2 cellular contexts compared by ENCODE assay signal in genomic region chr11:33376331-33377099, GRCh38.
TF ChIP-seq lines count a peak whose summit lies in the region.

No MANE protein-coding gene starts in this region.

TF ChIP-seq in HEK293, 187 proteins besides CTCF, POLR2A, EP300 and RAD21 (continued from another document and continues in another):
- TF ChIP-seq, protein P1, sequence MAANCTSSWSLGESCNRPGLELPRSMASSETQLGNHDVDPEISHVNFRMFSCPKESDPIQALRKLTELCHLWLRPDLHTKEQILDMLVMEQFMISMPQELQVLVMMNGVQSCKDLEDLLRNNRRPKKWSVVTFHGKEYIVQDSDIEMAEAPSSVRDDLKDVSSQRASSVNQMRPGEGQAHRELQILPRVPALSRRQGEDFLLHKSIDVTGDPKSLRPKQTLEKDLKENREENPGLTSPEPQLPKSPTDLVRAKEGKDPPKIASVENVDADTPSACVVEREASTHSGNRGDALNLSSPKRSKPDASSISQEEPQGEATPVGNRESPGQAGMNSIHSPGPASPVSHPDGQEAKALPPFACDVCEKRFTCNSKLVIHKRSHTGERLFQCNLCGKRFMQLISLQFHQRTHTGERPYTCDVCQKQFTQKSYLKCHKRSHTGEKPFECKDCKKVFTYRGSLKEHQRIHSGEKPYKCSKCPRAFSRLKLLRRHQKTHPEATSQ (tag by site-specific recombination; IDR thresholded peaks at IDR 0.05), result no peak
- TF ChIP-seq ZNF626 (tag by site-specific recombination; IDR thresholded peaks at IDR 0.05) (no peak), ZNF544 (tag by site-specific recombination; IDR thresholded peaks at IDR 0.05) (no peak), MYNN (tag by site-specific recombination; IDR thresholded peaks at IDR 0.05; ENCODE audit: borderline replicate concordance) (no peak), ZBTB21 (tag by site-specific recombination; IDR thresholded peaks at IDR 0.05) (no peak), ZNF335 (tag by site-specific recombination; conservative IDR thresholded peaks at IDR 0.05) (peak; percentile 39; the same call in 1 of the 2 replicates), ZNF184 (tag by site-specific recombination; IDR thresholded peaks at IDR 0.05) (no peak), ZBTB8A (tag by site-specific recombination; IDR thresholded peaks at IDR 0.05) (no peak), ZNF175 (tag by site-specific recombination; IDR thresholded peaks at IDR 0.05) (no peak), IKZF3 (tag by site-specific recombination; IDR thresholded peaks at IDR 0.05) (no peak), ZNF302 (tag by site-specific recombination; IDR thresholded peaks at IDR 0.05; ENCODE audit: low read depth) (no peak), KLF10 (tag by site-specific recombination; IDR thresholded peaks at IDR 0.05) (no peak), ZNF558 (tag by site-specific recombination; IDR thresholded peaks at IDR 0.05) (no peak), ZNF660 (tag by site-specific recombination; IDR thresholded peaks at IDR 0.05) (no peak), ZNF133 (tag by site-specific recombination; IDR thresholded peaks at IDR 0.05) (no peak), ZNF211 (tag by site-specific recombination; IDR thresholded peaks at IDR 0.05; ENCODE audit: low read depth) (no peak), ZNF24 (tag by site-specific recombination; IDR thresholded peaks at IDR 0.05) (no peak), ZNF37A (tag by site-specific recombination; IDR thresholded peaks at IDR 0.05) (no peak), ZNF391 (tag by site-specific recombination; IDR thresholded peaks at IDR 0.05; ENCODE audit: borderline replicate concordance, low read depth) (no peak), TSHZ1 (tag by site-specific recombination; IDR thresholded peaks at IDR 0.05; ENCODE audit: borderline replicate concordance) (no peak), REPIN1 (tag by site-specific recombination; IDR thresholded peaks at IDR 0.05; ENCODE audit: low read depth) (no peak), BCL11A (tag by site-specific recombination; IDR thresholded peaks at IDR 0.05; ENCODE audit: low read depth) (no peak), ZNF610 (tag by site-specific recombination; IDR thresholded peaks at IDR 0.05; ENCODE audit: borderline replicate concordance) (no peak), ZNF624 (tag by site-specific recombination; IDR thresholded peaks at IDR 0.05) (no peak), AEBP2 (tag by site-specific recombination; IDR thresholded peaks at IDR 0.05; ENCODE audit: borderline replicate concordance) (no peak)
- TF ChIP-seq, protein P2, sequence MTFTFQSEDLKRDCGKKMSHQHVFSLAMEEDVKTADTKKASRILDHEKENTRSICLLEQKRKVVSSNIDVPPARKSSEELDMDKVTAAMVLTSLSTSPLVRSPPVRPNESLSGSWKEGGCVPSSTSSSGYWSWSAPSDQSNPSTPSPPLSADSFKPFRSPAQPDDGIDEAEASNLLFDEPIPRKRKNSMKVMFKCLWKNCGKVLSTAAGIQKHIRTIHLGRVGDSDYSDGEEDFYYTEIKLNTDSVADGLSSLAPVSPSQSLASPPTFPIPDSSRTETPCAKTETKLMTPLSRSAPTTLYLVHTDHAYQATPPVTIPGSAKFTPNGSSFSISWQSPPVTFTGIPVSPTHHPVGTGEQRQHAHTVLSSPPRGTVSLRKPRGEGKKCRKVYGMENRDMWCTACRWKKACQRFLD (tag by site-specific recombination; IDR thresholded peaks at IDR 0.05), result no peak

TF ChIP-seq in HepG2, 621 proteins besides CTCF, POLR2A, EP300 and RAD21 (continued from another document):
- TF ChIP-seq PAF1 (CRISPR knock-in tag; IDR thresholded peaks at IDR 0.05) (no peak), HMGA1 (CRISPR knock-in tag; conservative IDR thresholded peaks at IDR 0.05) (no peak), ISX (CRISPR knock-in tag; conservative IDR thresholded peaks at IDR 0.05) (no peak), ZNF484 (CRISPR knock-in tag; IDR thresholded peaks at IDR 0.05; ENCODE audit: borderline replicate concordance, low read depth) (no peak), GFI1 (CRISPR knock-in tag; IDR thresholded peaks at IDR 0.05; ENCODE audit: borderline replicate concordance) (no peak), BORCS8-MEF2B (CRISPR knock-in tag; IDR thresholded peaks at IDR 0.05) (no peak), SALL2 (CRISPR knock-in tag; IDR thresholded peaks at IDR 0.05) (no peak), SMAD3 (CRISPR knock-in tag; IDR thresholded peaks at IDR 0.05) (no peak), MZF1 (CRISPR knock-in tag; IDR thresholded peaks at IDR 0.05; ENCODE audit: borderline replicate concordance) (no peak), FOXC1 (CRISPR knock-in tag; IDR thresholded peaks at IDR 0.05; ENCODE audit: borderline replicate concordance) (no peak), ZNF672 (CRISPR knock-in tag; IDR thresholded peaks at IDR 0.05) (no peak), ZNF17 (CRISPR knock-in tag; IDR thresholded peaks at IDR 0.05) (no peak), MLX (CRISPR knock-in tag; IDR thresholded peaks at IDR 0.05) (no peak), ZNF691 (CRISPR knock-in tag; IDR thresholded peaks at IDR 0.05; ENCODE audit: borderline replicate concordance, low read depth) (no peak), ZNF790 (CRISPR knock-in tag; IDR thresholded peaks at IDR 0.05; ENCODE audit: borderline replicate concordance) (no peak), ZNF598 (CRISPR knock-in tag; IDR thresholded peaks at IDR 0.05; ENCODE audit: borderline replicate concordance) (no peak), TCF7L2 (IDR thresholded peaks at IDR 0.05; ENCODE audit: low read depth, low read length) (no peak), ZMYM2 (CRISPR knock-in tag; IDR thresholded peaks at IDR 0.05) (no peak)
